Comparison of ENCODE assay signal across 14 cellular contexts in genomic region chr2:38685116-38685735, GRCh38. TPM values are rescaled to one million over a fixed set of nuclear protein-coding genes. Genes with fewer than 3 reads are reported as not detected.
DNase-seq lines count a peak whose midpoint lies in the region; ATAC-seq and TF ChIP-seq lines count a peak whose summit lies in the region.
"Had no signal": no experiment of that assay in that cellular context is flagged by ENCODE, and none has a peak within 500 bp of the region (broad histone marks: within the 10 kb centered on the region; RNA-seq: fewer than 3 reads in every experiment).

No MANE protein-coding gene starts in this region.

- H3K36me3 ChIP-seq in liver (ENCODE audit: control insufficient read depth in 4 of 4, insufficient read depth in 3 of 4, low read depth in 1 of 4, low read length in 3 of 4), result peaks cover 8 to 21% (median 12%) of the 10 kb centered on the region in 4 donors

- peak overlapping the region; percentile 19 to 47 for H3K27ac ChIP-seq in liver (ENCODE audit: low read depth in 1 of 2, low read length in 2 of 2)
- H3K27ac ChIP-seq: heart right ventricle had no signal

- no peak for TF ChIP-seq RAD21 in Ishikawa (IDR thresholded peaks at IDR 0.05; ENCODE audit: low read depth)
- TF ChIP-seq RAD21 in liver (IDR thresholded peaks at IDR 0.05), result peak; percentile 38 to 41

- in situ Hi-C loops in Caki2 (cut with HindIII; ENCODE audit: low pct_unique_long_range_greater_than_20kb, low sequenced_read_pairs), result no loop called here

- H3K4me3 Mint-ChIP-seq in activated T-helper 1 cell treated with anti-CD3 and anti-CD28 coated beads, Interleukin-12 subunit alpha, Interleukin-12 subunit beta, Interleukin-2, Interleukin-4 antibody, amounts not matched to agents 30 ng/mL and 10 ng/mL and 1 ng/mL, durations not matched to agents 14 hours and 24 hours and 36 hours, result no peak overlapping the region
- H3K4me3 Mint-ChIP-seq: CD4-positive, alpha-beta T cell had no signal

- peak; percentile 66 for DNase-seq in Caki2 (ENCODE audit: low read depth)
- no peak for DNase-seq in activated T-helper 1 cell treated with anti-CD3 and anti-CD28 coated beads, Interleukin-12 subunit alpha, Interleukin-12 subunit beta, Interleukin-2, Interleukin-4 antibody, amounts not matched to agents 30 ng/mL and 10 ng/mL and 1 ng/mL, durations not matched to agents 14 hours and 24 hours and 36 hours (ENCODE audit: low spot score)
- DNase-seq in stimulated activated CD4-positive, alpha-beta T cell treated with anti-CD3 and anti-CD28 coated beads, Interleukin-12 subunit alpha, Interleukin-12 subunit beta, amount 100 ng/mL, for 4 hours, result no peak
- DNase-seq: activated CD4-positive, alpha-beta T cell treated with anti-CD3 and anti-CD28 coated beads, Interleukin-2, amount 50 U/mL, for 4 hours; CD4-positive, alpha-beta T cell; effector CD4-positive, alpha-beta T cell; heart right ventricle; NCI-H1930; stimulated activated CD4-positive, alpha-beta T cell treated with anti-CD3 and anti-CD28 coated beads, Interleukin-4, amount 100 ng/mL, for 24 hours had no signal

- ATAC-seq in HG03342 (IDR thresholded peaks at IDR 0.05; ENCODE audit: unreplicated experiment) (no peak), GM19452 (IDR thresholded peaks at IDR 0.05; ENCODE audit: unreplicated experiment) (no peak), HG03432 (IDR thresholded peaks at IDR 0.05; ENCODE audit: unreplicated experiment) (no peak)
- ATAC-seq: heart right ventricle had no signal

- H3K27ac Mint-ChIP-seq in activated T-helper 1 cell treated with anti-CD3 and anti-CD28 coated beads, Interleukin-12 subunit alpha, Interleukin-12 subunit beta, Interleukin-2, Interleukin-4 antibody, amounts not matched to agents 30 ng/mL and 10 ng/mL and 1 ng/mL, durations not matched to agents 14 hours and 24 hours and 36 hours, result peak overlapping the region; percentile 73
- H3K27ac Mint-ChIP-seq: CD4-positive, alpha-beta T cell had no signal

- H3K9ac ChIP-seq in liver (ENCODE audit: low read depth in 1 of 2, low read length in 2 of 2), result no peak overlapping the region

- no peaks in the 10 kb centered on the region for H3K9me3 ChIP-seq in liver (ENCODE audit: control insufficient read depth in 4 of 4, low read length in 3 of 4)
- H3K9me3 ChIP-seq: heart right ventricle had no signal

- H3K27me3 Mint-ChIP-seq in activated T-helper 1 cell treated with anti-CD3 and anti-CD28 coated beads, Interleukin-12 subunit alpha, Interleukin-12 subunit beta, Interleukin-2, Interleukin-4 antibody, amounts not matched to agents 30 ng/mL and 10 ng/mL and 1 ng/mL, durations not matched to agents 14 hours and 24 hours and 36 hours (ENCODE audit: insufficient read depth), result no peaks in the 10 kb centered on the region
- H3K27me3 Mint-ChIP-seq: CD4-positive, alpha-beta T cell had no signal

- H3K4me1 Mint-ChIP-seq in activated T-helper 1 cell treated with anti-CD3 and anti-CD28 coated beads, Interleukin-12 subunit alpha, Interleukin-12 subunit beta, Interleukin-2, Interleukin-4 antibody, amounts not matched to agents 30 ng/mL and 10 ng/mL and 1 ng/mL, durations not matched to agents 14 hours and 24 hours and 36 hours (ENCODE audit: low read depth), result peaks cover 49% of the 10 kb centered on the region

- peaks cover 4 to 19% (median 10%) of the 10 kb centered on the region in 4 donors for H3K4me1 ChIP-seq in liver (ENCODE audit: control insufficient read depth in 4 of 4, insufficient read depth in 4 of 4, low read length in 3 of 4)
- H3K4me1 ChIP-seq: heart right ventricle had no signal

- no peaks in the 10 kb centered on the region for H3K27me3 ChIP-seq in liver (ENCODE audit: control insufficient read depth in 4 of 4, insufficient read depth in 4 of 4, low read length in 3 of 4)
- H3K27me3 ChIP-seq: heart right ventricle had no signal

- H3K4me3 ChIP-seq in liver (ENCODE audit: low read depth in 1 of 3, low read length in 3 of 3), result no peak overlapping the region
- H3K4me3 ChIP-seq: heart right ventricle had no signal

- peaks cover 72% of the 10 kb centered on the region for H3K36me3 Mint-ChIP-seq in activated T-helper 1 cell treated with anti-CD3 and anti-CD28 coated beads, Interleukin-12 subunit alpha, Interleukin-12 subunit beta, Interleukin-2, Interleukin-4 antibody, amounts not matched to agents 30 ng/mL and 10 ng/mL and 1 ng/mL, durations not matched to agents 14 hours and 24 hours and 36 hours (ENCODE audit: low read depth)

- 45% methylated on average over 3 of the region's 3 CpGs for WGBS in liver

- no peak for TF ChIP-seq CTCF in liver (IDR thresholded peaks at IDR 0.05; ENCODE audit: low read depth, low read length, missing input control)

- TF ChIP-seq EP300 in Ishikawa (IDR thresholded peaks at IDR 0.05; ENCODE audit: borderline replicate concordance), result no peak

- intact Hi-C loops in activated T-helper 1 cell treated with anti-CD3 and anti-CD28 coated beads, Interleukin-12 subunit alpha, Interleukin-12 subunit beta, Interleukin-2, Interleukin-4 antibody, amounts not matched to agents 30 ng/mL and 10 ng/mL and 1 ng/mL, durations not matched to agents 14 hours and 24 hours and 36 hours (cut with micrococcal nuclease), result no loop called here

- H3K9me3 Mint-ChIP-seq in activated T-helper 1 cell treated with anti-CD3 and anti-CD28 coated beads, Interleukin-12 subunit alpha, Interleukin-12 subunit beta, Interleukin-2, Interleukin-4 antibody, amounts not matched to agents 30 ng/mL and 10 ng/mL and 1 ng/mL, durations not matched to agents 14 hours and 24 hours and 36 hours, result no peaks in the 10 kb centered on the region
- H3K9me3 Mint-ChIP-seq: CD4-positive, alpha-beta T cell had no signal

TF ChIP-seq in Ishikawa, 13 proteins besides CTCF, POLR2A, EP300 and RAD21:
- TF ChIP-seq EGR1 (IDR thresholded peaks at IDR 0.05) (no peak), TAF1 (IDR thresholded peaks at IDR 0.05; ENCODE audit: low read depth) (no peak), CEBPB (IDR thresholded peaks at IDR 0.05) (0 out of 2 replicates have a peak, but pooled peaks have one; percentile 4)

TF ChIP-seq in liver, 16 proteins besides CTCF, POLR2A, EP300 and RAD21 (continues in another document):
- peak; percentile 62 to 66 for TF ChIP-seq RXRA (IDR thresholded peaks at IDR 0.05)
- no peak for TF ChIP-seq HNF4G (IDR thresholded peaks at IDR 0.05)
- no peak for TF ChIP-seq GABPA (IDR thresholded peaks at IDR 0.05 in 1 of 2, conservative IDR thresholded peaks at IDR 0.05 in 1 of 2)
- TF ChIP-seq ZBTB33 (IDR thresholded peaks at IDR 0.05), result peak; percentile 38
- TF ChIP-seq ATF3 (IDR thresholded peaks at IDR 0.05), result no peak
- TF ChIP-seq NR2F2 (IDR thresholded peaks at IDR 0.05), result no peak
- peak in 1 of 2 donors; percentile 22 for TF ChIP-seq JUND (IDR thresholded peaks at IDR 0.05)
- TF ChIP-seq FOXA2 (IDR thresholded peaks at IDR 0.05), result no peak
- TF ChIP-seq FOXA1 (IDR thresholded peaks at IDR 0.05), result no peak
- TF ChIP-seq MAX (IDR thresholded peaks at IDR 0.05), result peak; percentile 42
- no peak for TF ChIP-seq TAF1 (conservative IDR thresholded peaks at IDR 0.05)
- TF ChIP-seq SP1 (IDR thresholded peaks at IDR 0.05), result peak; percentile 56
- TF ChIP-seq HNF4A (conservative IDR thresholded peaks at IDR 0.05), result peak; percentile 70 to 76

RNA-seq across cellular contexts. Expression of gene GALM, which starts 19.3 kb away (rescaled TPM):
- 88.0 and 103 TPM in 2 replicates for total RNA-seq in Caki2 (2014; rRNA removed; shearing (Covaris generic); ENCODE audit: low replicate concordance)
- 77.0 and 78.4 TPM in 2 replicates for total RNA-seq in activated T-helper 1 cell treated with anti-CD3 and anti-CD28 coated beads, Interleukin-12 subunit alpha, Interleukin-12 subunit beta, Interleukin-2, Interleukin-4 antibody, amounts not matched to agents 30 ng/mL and 10 ng/mL and 1 ng/mL, durations not matched to agents 14 hours and 24 hours and 36 hours
- 10 to 100 TPM; 22.6 to 32.8 TPM for total RNA-seq in liver
- 10 to 100 TPM; 20.5 to 29.7 TPM for polyA plus RNA-seq in liver
